ENCODE assay signal across 15 cellular contexts in genomic region chr12:121592323-121592722, GRCh38. TPM values are rescaled to one million over a fixed set of nuclear protein-coding genes. Genes with fewer than 3 reads are reported as not detected.
DNase-seq lines count a peak whose midpoint lies in the region; ATAC-seq and TF ChIP-seq lines count a peak whose summit lies in the region.
"Had no signal": no experiment of that assay in that cellular context is flagged by ENCODE, and none has a peak within 500 bp of the region (broad histone marks: within the 10 kb centered on the region; RNA-seq: fewer than 3 reads in every experiment).

No MANE protein-coding gene starts in this region.

- peaks cover 0 to 12% of the 10 kb centered on the region in 2 donors for H3K36me3 Mint-ChIP-seq in activated naive CD4-positive, alpha-beta T cell treated with anti-CD3 and anti-CD28 coated beads, Interleukin-2, amount 50 U/mL, for 72 hours
- no peaks in the 10 kb centered on the region for H3K36me3 Mint-ChIP-seq in naive B cell

- no peaks in the 10 kb centered on the region for H3K9me3 ChIP-seq in BLaER1
- H3K9me3 ChIP-seq: body of pancreas, ovary had no signal

- no peaks in the 10 kb centered on the region for H4K20me1 ChIP-seq in BLaER1

- H3K27ac Mint-ChIP-seq in activated naive CD4-positive, alpha-beta T cell treated with anti-CD3 and anti-CD28 coated beads, Interleukin-2, amount 50 U/mL, for 72 hours, result peak overlapping the region; percentile 51 to 93
- H3K27ac Mint-ChIP-seq in naive B cell, result peak overlapping the region; percentile 77 to 95 (median 88)

- no peak for ATAC-seq in activated naive CD4-positive, alpha-beta T cell treated with anti-CD3 and anti-CD28 coated beads, Interleukin-2, amount 50 U/mL, for 72 hours
- ATAC-seq in naive B cell (ENCODE audit: low read depth in 2 of 2) (no peak), HG02938 (IDR thresholded peaks at IDR 0.05; ENCODE audit: unreplicated experiment) (no peak)
- ATAC-seq: body of pancreas had no signal

- no peak for TF ChIP-seq POLR2A in erythroblast (IDR thresholded peaks at IDR 0.05; ENCODE audit: low read length)

- H3K27ac ChIP-seq in BLaER1, result no peak overlapping the region
- H3K27ac ChIP-seq: body of pancreas, ovary had no signal

- peak overlapping the region in 7 of 8 donors; percentile 11 to 94 (median 69) for H3K4me3 Mint-ChIP-seq in naive B cell

- no peaks in the 10 kb centered on the region for H3K27me3 Mint-ChIP-seq in naive B cell

- peak; percentile 23 for DNase-seq in EH (ENCODE audit: low read depth)
- DNase-seq in activated naive CD4-positive, alpha-beta T cell treated with anti-CD3 and anti-CD28 coated beads, Interleukin-2, amount 50 U/mL, for 72 hours (ENCODE audit: low spot score in 2 of 2), result no peak
- DNase-seq in naive B cell, result no peak
- no peak for DNase-seq in NCI-H69 (lab: John Stamatoyannopoulos, UW)
- DNase-seq in erythroblast (lab: John Stamatoyannopoulos, UW), result no peak
- no peak for DNase-seq in COR-L47 (lab: John Stamatoyannopoulos, UW)
- DNase-seq: body of pancreas; GOT3; head of caudate nucleus; Kasumi-1; NCI-H1417 treated with DMSO at 0.1 percent for 48 hours; ovary; stimulated activated CD4-positive, alpha-beta T cell treated with anti-CD3 and anti-CD28 coated beads, Interleukin-2, amount 100 ng/mL, for 48 hours had no signal

- peaks cover 51% of the 10 kb centered on the region for H3K4me1 ChIP-seq in BLaER1
- H3K4me1 ChIP-seq: body of pancreas had no signal

- peak overlapping the region; percentile 96 for H3K4me2 ChIP-seq in BLaER1

- H3K27me3 ChIP-seq in BLaER1, result no peaks in the 10 kb centered on the region
- H3K27me3 ChIP-seq: body of pancreas, ovary had no signal

- H3K4me3 ChIP-seq in BLaER1, result no peak overlapping the region
- H3K4me3 ChIP-seq: body of pancreas, ovary had no signal

- H3K36me3 ChIP-seq in BLaER1, result peaks cover 10% of the 10 kb centered on the region; the same call in 1 of the 2 replicates
- H3K36me3 ChIP-seq: ovary had no signal

- H3K4me1 Mint-ChIP-seq in naive B cell, result peaks cover 22 to 44% (median 39%) of the 10 kb centered on the region in 3 donors

- H3K9me3 Mint-ChIP-seq in activated naive CD4-positive, alpha-beta T cell treated with anti-CD3 and anti-CD28 coated beads, Interleukin-2, amount 50 U/mL, for 72 hours, result no peaks in the 10 kb centered on the region
- no peaks in the 10 kb centered on the region for H3K9me3 Mint-ChIP-seq in naive B cell

- H3K9ac ChIP-seq in BLaER1, result no peak overlapping the region

RNA-seq across cellular contexts. Expression of gene KDM2B, which starts 11.5 kb away (rescaled TPM):
- total RNA-seq in activated naive CD4-positive, alpha-beta T cell treated with anti-CD3 and anti-CD28 coated beads, Interleukin-2, amount 50 U/mL, for 72 hours, result 10 to 100 TPM; 28.9 to 66.8 TPM
- 10 to 100 TPM; 25.5 to 46.5 (median 31.0) TPM for polyA plus RNA-seq in naive B cell (ENCODE audit: low read depth in 6 of 6)

RNA-seq across cellular contexts. Expression of gene ORAI1, which starts 34.0 kb away (rescaled TPM):
- total RNA-seq in activated naive CD4-positive, alpha-beta T cell treated with anti-CD3 and anti-CD28 coated beads, Interleukin-2, amount 50 U/mL, for 72 hours, result 10 to 100 TPM; 23.0 to 23.2 TPM
- polyA plus RNA-seq in naive B cell (ENCODE audit: low read depth in 6 of 6), result 100 to 1,000 TPM; 130 to 190 (median 161) TPM
